ENCODE assay signal across 14 cellular contexts in the genomic region with DNA sequence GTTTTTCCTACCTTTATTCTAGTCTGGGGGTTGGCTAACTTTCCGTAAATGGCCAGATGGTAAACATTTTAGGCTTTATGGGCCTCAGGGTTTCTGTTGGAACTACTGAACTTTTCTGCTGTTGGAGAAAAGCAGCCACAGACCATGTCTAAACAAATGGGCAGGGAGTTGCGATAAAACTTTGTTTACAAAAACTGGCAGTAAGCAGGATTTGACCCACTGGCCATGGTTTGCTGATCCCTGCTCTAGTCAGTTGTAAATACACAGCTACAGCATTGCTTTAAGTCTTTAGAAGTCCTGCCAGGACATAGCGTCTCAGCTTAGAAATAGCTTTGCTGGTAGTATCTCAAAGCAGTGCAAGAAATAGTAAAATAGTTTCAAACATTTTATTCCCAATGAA.
DNase-seq lines count a peak whose midpoint lies in the region; ATAC-seq, FAIRE-seq and TF ChIP-seq lines count a peak whose summit lies in the region.
"Had no signal": no experiment of that assay in that cellular context is flagged by ENCODE, and none has a peak within 500 bp of the region (broad histone marks: within the 10 kb centered on the region; RNA-seq: fewer than 3 reads in every experiment).

No MANE protein-coding gene starts in this region.

- in situ Hi-C loops in HepG2 (cut with HindIII; ENCODE audit: extremely low pct_ligation_motif_present, low pct_unique_long_range_greater_than_20kb), result no loop called here
- in situ Hi-C loops in mammary epithelial cell (cut with MboI; ENCODE audit: low sequenced_read_pairs in 2 of 2), result no loop called here

- no peak overlapping the region for H2AFZ ChIP-seq in HepG2 (ENCODE audit: low read length)
- H2AFZ ChIP-seq in fibroblast of lung (ENCODE audit: low read length), result peak overlapping the region; percentile 41
- no peak overlapping the region for H2AFZ ChIP-seq in mammary epithelial cell (ENCODE audit: low read depth, low read length)

- 49% methylated on average over 3 of the region's 3 CpGs for WGBS in liver
- 0% methylated on average over 3 of the region's 3 CpGs for WGBS in HepG2 (ENCODE audit: low lambda C conversion rate)
- 91 to 100% methylated on average over 2 of the region's 3 CpGs for WGBS in mesodermal cell (ENCODE audit: insufficient coverage in 2 of 2), 2 experiments
- 97% methylated on average over 3 of the region's 3 CpGs for WGBS in mammary epithelial cell (ENCODE audit: low coverage, missing lambda C conversion rate)

- dilution Hi-C loops in mammary epithelial cell (cut with HindIII; ENCODE audit: low sequenced_read_pairs), result no loop called here

- no peaks in the 10 kb centered on the region for H3K4me1 ChIP-seq in liver (ENCODE audit: control insufficient read depth in 4 of 4, insufficient read depth in 4 of 4, low read length in 3 of 4)
- H3K4me1 ChIP-seq in HepG2 (ENCODE audit: insufficient read depth, low read length), result no peaks in the 10 kb centered on the region
- H3K4me1 ChIP-seq in fibroblast of lung (ENCODE audit: control insufficient read depth, extremely low read depth, insufficient read depth, low read length), result no peaks in the 10 kb centered on the region
- H3K4me1 ChIP-seq in mesodermal cell (ENCODE audit: control insufficient read depth, insufficient read depth, low read length, poor library complexity, severe bottlenecking), result no peaks in the 10 kb centered on the region
- H3K4me1 ChIP-seq in mammary epithelial cell (ENCODE audit: insufficient read depth, low read length), result no peaks in the 10 kb centered on the region
- H3K4me1 ChIP-seq: BLaER1 had no signal

- H3K4me2 ChIP-seq in HepG2 (ENCODE audit: low read depth, low read length) (no peak overlapping the region), fibroblast of lung (ENCODE audit: extremely low read depth, insufficient read depth, low read length) (no peak overlapping the region), mammary epithelial cell (ENCODE audit: insufficient read depth, low read depth, low read length) (no peak overlapping the region)
- H3K4me2 ChIP-seq: BLaER1 had no signal

- H4K20me1 ChIP-seq in HepG2 (ENCODE audit: insufficient read depth, low read length) (no peaks in the 10 kb centered on the region), fibroblast of lung (ENCODE audit: control insufficient read depth, extremely low read depth, insufficient read depth, low read length) (no peaks in the 10 kb centered on the region), mammary epithelial cell (ENCODE audit: insufficient read depth, low read length) (no peaks in the 10 kb centered on the region)
- H4K20me1 ChIP-seq: BLaER1 had no signal

- no peak for FAIRE-seq in HepG2 (lab: Jason Lieb, UNC)
- FAIRE-seq: HTR-8/SVneo had no signal

- no peak for DNase-seq in HepG2 (ENCODE audit: low spot score)
- DNase-seq in fibroblast of lung (ENCODE audit: low read depth in 2 of 2), result peak in 1 of 2 donors; percentile 45
- no peak for DNase-seq in DMS114 treated with DMSO at 0.1 percent for 48 hours (lab: John Stamatoyannopoulos, UW; ENCODE audit: unreplicated experiment)
- no peak for DNase-seq in RWPE1 (ENCODE audit: low spot score)
- no peak for DNase-seq in mammary epithelial cell
- DNase-seq: AML-193; CD8-positive, alpha-beta memory T cell; H9 had no signal

- BruUV-seq in HepG2 (replicated peaks; lab: Mats Ljungman, UMichigan) (no TSS peak), mammary epithelial cell (replicated peaks; lab: Mats Ljungman, UMichigan) (no TSS peak)

- TF ChIP-seq RAD21 in liver (IDR thresholded peaks at IDR 0.05) (no peak), HepG2 (CRISPR knock-in tag; IDR thresholded peaks at IDR 0.05) (no peak)

- CTCF ChIA-PET in HepG2 (lab: Yijun Ruan, JAX; ENCODE audit: low intra/inter-chr PET ratio, low total read pairs) (no interaction called here), RWPE1 (lab: Yijun Ruan, JAX) (interaction anchor here (0.7 kb wide), 1 partner anchor 1169 kb away, joined by 4 read pairs; no protein-coding TSS in a partner anchor), mammary epithelial cell (lab: Charles Lee; ENCODE audit: low non-redundant PET) (no interaction called here)

- intact Hi-C loops in HepG2 (cut with micrococcal nuclease; ENCODE audit: unreplicated experiment) (no loop called here), mammary epithelial cell (cut with micrococcal nuclease) (no loop called here)

- H3K27ac ChIP-seq in liver (ENCODE audit: low read depth in 1 of 2, low read length in 2 of 2) (no peak overlapping the region), HepG2 (ENCODE audit: extremely low read length, insufficient read depth, low read length) (no peak overlapping the region), fibroblast of lung (ENCODE audit: insufficient read depth, low read length) (no peak overlapping the region), mesodermal cell (ENCODE audit: low read depth, low read length, severe bottlenecking) (peak overlapping the region; percentile 4), RWPE1 (no peak overlapping the region), mammary epithelial cell (ENCODE audit: insufficient read depth, low read depth, low read length) (no peak overlapping the region)
- H3K27ac ChIP-seq: 22Rv1, BLaER1 had no signal

- TF ChIP-seq CTCF in liver (IDR thresholded peaks at IDR 0.05; ENCODE audit: low read depth, low read length, missing input control) (no peak), HepG2 (CRISPR knock-in tag; IDR thresholded peaks at IDR 0.05) (no peak), fibroblast of lung (conservative IDR thresholded peaks at IDR 0.05 in 1 of 2, IDR thresholded peaks at IDR 0.05 in 1 of 2; ENCODE audit: low read depth in 1 of 2, low read length in 2 of 2) (no peak), RWPE1 (conservative IDR thresholded peaks at IDR 0.05; ENCODE audit: low read depth) (no peak), mammary epithelial cell (conservative IDR thresholded peaks at IDR 0.05 in 1 of 2, IDR thresholded peaks at IDR 0.05 in 1 of 2; ENCODE audit: extremely low read depth in 1 of 2, insufficient read depth in 1 of 2, low read depth in 1 of 2, low read length in 2 of 2) (no peak)

- ATAC-seq in HepG2 (no peak), HG02970 (IDR thresholded peaks at IDR 0.05; ENCODE audit: low FRiP score, unreplicated experiment) (no peak)

- H3K9ac ChIP-seq in liver (ENCODE audit: low read depth in 1 of 2, low read length in 2 of 2) (no peak overlapping the region), HepG2 (ENCODE audit: insufficient read depth, low read depth, low read length) (no peak overlapping the region), fibroblast of lung (ENCODE audit: insufficient read depth, low read length) (no peak overlapping the region), mammary epithelial cell (ENCODE audit: insufficient read depth, low read length) (no peak overlapping the region)
- H3K9ac ChIP-seq: BLaER1 had no signal

- H3K36me3 ChIP-seq in liver (ENCODE audit: control insufficient read depth in 4 of 4, insufficient read depth in 3 of 4, low read depth in 1 of 4, low read length in 3 of 4) (no peaks in the 10 kb centered on the region), HepG2 (replicated peaks in 1 of 2; ENCODE audit: control insufficient read depth in 1 of 2, insufficient read depth in 2 of 2, low read length in 2 of 2) (no peaks in the 10 kb centered on the region), fibroblast of lung (ENCODE audit: control insufficient read depth, insufficient read depth, low read length) (no peaks in the 10 kb centered on the region), mesodermal cell (ENCODE audit: control insufficient read depth, insufficient read depth, low read length) (no peaks in the 10 kb centered on the region), mammary epithelial cell (ENCODE audit: insufficient read depth, low read length) (no peaks in the 10 kb centered on the region)
- H3K36me3 ChIP-seq: BLaER1 had no signal

- no peaks in the 10 kb centered on the region for H3K9me3 ChIP-seq in liver (ENCODE audit: control insufficient read depth in 4 of 4, low read length in 3 of 4)
- no peaks in the 10 kb centered on the region for H3K9me3 ChIP-seq in HepG2 (ENCODE audit: low read length)
- H3K9me3 ChIP-seq in fibroblast of lung (ENCODE audit: control insufficient read depth, insufficient read depth, low read depth, low read length), result no peaks in the 10 kb centered on the region
- H3K9me3 ChIP-seq in mesodermal cell (ENCODE audit: control insufficient read depth, low read length), result no peaks in the 10 kb centered on the region
- no peaks in the 10 kb centered on the region for H3K9me3 ChIP-seq in mammary epithelial cell (replicated peaks; ENCODE audit: insufficient read depth, low read length)
- H3K9me3 ChIP-seq: BLaER1 had no signal

- H3K27me3 ChIP-seq in liver (ENCODE audit: control insufficient read depth in 4 of 4, insufficient read depth in 4 of 4, low read length in 3 of 4) (peaks cover 0 to 3% (median 0%) of the 10 kb centered on the region in 4 donors), HepG2 (ENCODE audit: control insufficient read depth in 1 of 2, insufficient read depth in 2 of 2, low read length in 2 of 2) (no peaks in the 10 kb centered on the region), fibroblast of lung (ENCODE audit: control insufficient read depth, insufficient read depth, low read length) (no peaks in the 10 kb centered on the region), mammary epithelial cell (ENCODE audit: insufficient read depth, low read length) (no peaks in the 10 kb centered on the region)
- H3K27me3 ChIP-seq: BLaER1 had no signal

- TF ChIP-seq EP300 in HepG2 (IDR thresholded peaks at IDR 0.05; ENCODE audit: low read depth in 2 of 2, low read length in 2 of 2) (no peak), HepG2 (CRISPR knock-in tag; IDR thresholded peaks at IDR 0.05; ENCODE audit: borderline replicate concordance) (no peak)

- no peaks in the 10 kb centered on the region for H3K79me2 ChIP-seq in HepG2 (ENCODE audit: insufficient read depth, low read length)
- no peaks in the 10 kb centered on the region for H3K79me2 ChIP-seq in fibroblast of lung (ENCODE audit: control insufficient read depth, insufficient read depth, low read length)
- no peaks in the 10 kb centered on the region for H3K79me2 ChIP-seq in mammary epithelial cell (ENCODE audit: insufficient read depth, low read length)

- H3K4me3 ChIP-seq in liver (ENCODE audit: low read depth in 1 of 3, low read length in 3 of 3), result no peak overlapping the region
- no peak overlapping the region for H3K4me3 ChIP-seq in HepG2 (replicated peaks in 1 of 3; ENCODE audit: insufficient read depth in 1 of 3, low read depth in 2 of 3, low read length in 3 of 3)
- H3K4me3 ChIP-seq in fibroblast of lung (replicated peaks in 1 of 4; ENCODE audit: control extremely low read depth in 1 of 4, insufficient read depth in 1 of 4, low read depth in 3 of 4, low read length in 4 of 4), result no peak overlapping the region
- H3K4me3 ChIP-seq in mesodermal cell (ENCODE audit: extremely low read depth, insufficient read depth, low read length, poor library complexity, severe bottlenecking), result no peak overlapping the region
- H3K4me3 ChIP-seq in mammary epithelial cell (replicated peaks in 1 of 3; ENCODE audit: insufficient read depth in 1 of 3, low read depth in 2 of 3, low read length in 3 of 3), result no peak overlapping the region
- H3K4me3 ChIP-seq: BLaER1 had no signal

- TF ChIP-seq POLR2A in HepG2 (IDR thresholded peaks at IDR 0.05; ENCODE audit: insufficient read depth in 1 of 2, low read depth in 2 of 2, low read length in 2 of 2), result no peak

- POLR2A ChIA-PET in HepG2 (lab: Yijun Ruan, JAX), result no interaction called here
- POLR2A ChIA-PET in RWPE1 (lab: Yijun Ruan, JAX; ENCODE audit: low non-redundant PET), result no interaction called here

TF ChIP-seq in HepG2, 621 proteins besides CTCF, POLR2A, EP300 and RAD21 (continues in another document):
- TF ChIP-seq ZNF30 (CRISPR knock-in tag; IDR thresholded peaks at IDR 0.05), result no peak
